Comparison of ENCODE assay signal across 9 cellular contexts in the genomic region with DNA sequence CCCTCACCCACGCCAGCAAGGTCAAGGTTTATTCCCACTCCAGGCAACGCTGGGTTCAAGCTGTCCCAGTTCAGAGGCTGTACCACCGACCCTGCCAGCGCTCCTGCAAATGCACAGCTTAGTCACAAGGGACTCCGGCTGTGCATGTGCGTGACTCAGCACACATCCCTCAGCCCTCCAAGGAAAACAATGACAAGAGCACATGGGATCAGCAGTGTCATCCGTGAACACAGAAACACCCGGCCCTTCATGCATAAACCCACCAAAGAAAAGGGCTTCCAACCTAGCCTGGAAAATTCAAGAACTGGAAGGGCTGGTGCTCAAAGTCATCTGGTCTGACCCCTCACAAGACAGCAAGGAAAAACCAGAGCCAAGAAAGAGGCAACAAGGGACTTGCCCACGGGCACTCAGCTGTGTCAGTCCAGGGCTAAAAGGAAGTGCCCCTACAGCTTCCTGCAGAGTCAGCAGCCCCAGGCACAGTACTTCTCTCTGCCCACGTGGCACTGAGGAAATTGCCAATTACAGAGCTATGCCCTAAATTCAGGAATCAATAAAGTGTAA.
DNase-seq lines count a peak whose midpoint lies in the region; ATAC-seq, FAIRE-seq and TF ChIP-seq lines count a peak whose summit lies in the region.
"Had no signal": no experiment of that assay in that cellular context is flagged by ENCODE, and none has a peak within 500 bp of the region (broad histone marks: within the 10 kb centered on the region; RNA-seq: fewer than 3 reads in every experiment).

No MANE protein-coding gene starts in this region.

- TF ChIP-seq CTCF in esophagus squamous epithelium (IDR thresholded peaks at IDR 0.05) (no peak), pancreas (IDR thresholded peaks at IDR 0.05) (no peak), GM13976 (IDR thresholded peaks at IDR 0.05; ENCODE audit: borderline replicate concordance, control extremely low read depth, extremely low read depth, insufficient read depth, missing control alignments) (no peak)

- ATAC-seq in pancreas: peak in 3 of 4 donors; percentile 58 to 65 (median 62)
- ATAC-seq in GM21515 (IDR thresholded peaks at IDR 0.05; ENCODE audit: unreplicated experiment): no peak
- ATAC-seq in HG02610 (IDR thresholded peaks at IDR 0.05; ENCODE audit: unreplicated experiment): no peak

- DNase-seq in EL (peak; percentile 93), NCI-H460 (ENCODE audit: extremely low read depth, low read depth) (peak; percentile 79), esophagus squamous epithelium (lab: John Stamatoyannopoulos, UW) (no peak), pancreas (peak in 1 of 6 donors; percentile 36), OCI-M1 (lab: John Stamatoyannopoulos, UW) (no peak), GM13976 (ENCODE audit: low spot score) (no peak)

- 8 to 19% methylated on average over 4 to 6 of the region's 10 CpGs for WGBS in esophagus squamous epithelium, 2 donors
- 65 to 72% methylated on average over 10 of the region's 10 CpGs for WGBS in pancreas, 2 donors

- H3K9me3 ChIP-seq in esophagus squamous epithelium (no peaks in the 10 kb centered on the region), pancreas (no peaks in the 10 kb centered on the region)

- H3K27ac ChIP-seq in esophagus squamous epithelium (peak overlapping the region in 3 of 4 donors; percentile 17 to 76 (median 62)), pancreas (peak overlapping the region in 1 of 4 donors; percentile 13)

- intact Hi-C loops in esophagus squamous epithelium (cut with DNase I): no loop called here
- intact Hi-C loops in pancreas (cut with DNase I): no loop called here

- no peaks in the 10 kb centered on the region for H3K27me3 ChIP-seq in esophagus squamous epithelium
- H3K27me3 ChIP-seq in pancreas: no peaks in the 10 kb centered on the region

- H3K4me3 ChIP-seq in esophagus squamous epithelium (no peak overlapping the region), pancreas (no peak overlapping the region)

- H3K36me3 ChIP-seq in esophagus squamous epithelium (no peaks in the 10 kb centered on the region), pancreas (no peaks in the 10 kb centered on the region)

- no peak for TF ChIP-seq POLR2A in esophagus squamous epithelium (IDR thresholded peaks at IDR 0.05)

- in situ Hi-C loops in GM13976 (cut with MboI; ENCODE audit: low sequenced_read_pairs, unreplicated experiment): no loop called here

- FAIRE-seq in pancreas (lab: Jason Lieb, UNC): no peak
- FAIRE-seq: colon had no signal

- H3K4me1 ChIP-seq in esophagus squamous epithelium: peaks cover 0 to 28% (median 16%) of the 10 kb centered on the region in 3 donors
- H3K4me1 ChIP-seq in pancreas: no peaks in the 10 kb centered on the region

Comparison
In these comparisons a context has a peak if more than half of its experiments do, and no peak if none do; other contexts are left out.
1. DNase-seq: peak in EL (single experiment) and NCI-H460 (single experiment); none in esophagus squamous epithelium (single experiment), OCI-M1 (single experiment) and GM13976 (single experiment).
2. ATAC-seq: peak in pancreas (3 of 4); none in GM21515 (single experiment) and HG02610 (single experiment).